14 cellular contexts compared by ENCODE assay signal in genomic region chr2:207161724-207162123, GRCh38. TPM values are rescaled to one million over a fixed set of nuclear protein-coding genes. Genes with fewer than 3 reads are reported as not detected.
DNase-seq lines count a peak whose midpoint lies in the region; ATAC-seq and TF ChIP-seq lines count a peak whose summit lies in the region.
"Had no signal": no experiment of that assay in that cellular context is flagged by ENCODE, and none has a peak within 500 bp of the region (broad histone marks: within the 10 kb centered on the region; RNA-seq: fewer than 3 reads in every experiment).

No MANE protein-coding gene starts in this region.

- H3K36me3 ChIP-seq in ACC112 (ENCODE audit: insufficient read depth, low read length), result peaks cover 15% of the 10 kb centered on the region
- H3K36me3 ChIP-seq in MG63, result peaks cover 11% of the 10 kb centered on the region

- H3K4me1 ChIP-seq in ACC112 (ENCODE audit: control insufficient read depth, insufficient read depth, low read length, unreplicated experiment), result peaks cover 61% of the 10 kb centered on the region

- peak overlapping the region; percentile 83 for H3K4me3 Mint-ChIP-seq in endothelial cell (ENCODE audit: unreplicated experiment)
- peak overlapping the region in 7 of 10 donors; percentile 56 to 96 (median 91) for H3K4me3 Mint-ChIP-seq in naive thymus-derived CD8-positive, alpha-beta T cell
- H3K4me3 Mint-ChIP-seq: activated T-cell treated with anti-CD3 and anti-CD28 coated beads, Interleukin-2, amount 50 U/mL, for 4 hours; CD14-positive monocyte had no signal

- no peaks in the 10 kb centered on the region for H3K9me3 Mint-ChIP-seq in endothelial cell (ENCODE audit: unreplicated experiment)
- H3K9me3 Mint-ChIP-seq in naive thymus-derived CD8-positive, alpha-beta T cell, result peaks cover 0 to 3% (median 0%) of the 10 kb centered on the region in 9 donors
- H3K9me3 Mint-ChIP-seq: activated T-cell treated with anti-CD3 and anti-CD28 coated beads, Interleukin-2, amount 50 U/mL, for 4 hours had no signal

- H3K4me3 ChIP-seq in ACC112 (ENCODE audit: low read depth, low read length) (peak overlapping the region; percentile 88), MG63 (no peak overlapping the region)

- H3K79me2 ChIP-seq in ACC112 (ENCODE audit: control insufficient read depth, insufficient read depth, low read length, unreplicated experiment), result peaks cover 90% of the 10 kb centered on the region

- H3K36me3 Mint-ChIP-seq in endothelial cell (ENCODE audit: low read depth, unreplicated experiment), result peaks cover 10% of the 10 kb centered on the region
- H3K36me3 Mint-ChIP-seq in naive thymus-derived CD8-positive, alpha-beta T cell, result no peaks in the 10 kb centered on the region

- peak overlapping the region; percentile 55 for H3K27ac Mint-ChIP-seq in endothelial cell (ENCODE audit: unreplicated experiment)
- peak overlapping the region in 7 of 10 donors; percentile 25 to 99 (median 61) for H3K27ac Mint-ChIP-seq in naive thymus-derived CD8-positive, alpha-beta T cell

- DNase-seq in MG63 (peak; percentile 63), endothelial cell (ENCODE audit: low spot score) (no peak), DMS153 treated with DMSO at 0.1 percent for 48 hours (lab: John Stamatoyannopoulos, UW; ENCODE audit: unreplicated experiment) (no peak), middle frontal gyrus (ENCODE audit: extremely low spot score, low spot score) (no peak), Kasumi-1 (lab: John Stamatoyannopoulos, UW) (no peak), A172 (ENCODE audit: low spot score) (no peak)
- DNase-seq in naive thymus-derived CD8-positive, alpha-beta T cell, result no peak
- DNase-seq: activated T-cell treated with anti-CD3 and anti-CD28 coated beads, Interleukin-2, amount 50 U/mL, for 4 hours; foreskin melanocyte; NCI-H524; stimulated activated CD8-positive, alpha-beta memory T cell treated with anti-CD3 and anti-CD28 coated beads, Interleukin-4, amount 100 ng/mL, for 48 hours; T-helper 9 cell had no signal

- H3K27me3 ChIP-seq in ACC112 (ENCODE audit: insufficient read depth, low read length) (no peaks in the 10 kb centered on the region), MG63 (no peaks in the 10 kb centered on the region)

- H3K27ac ChIP-seq in ACC112 (ENCODE audit: low read depth, low read length), result peak overlapping the region; percentile 97

- H3K27me3 Mint-ChIP-seq in endothelial cell (ENCODE audit: unreplicated experiment), result peaks cover 14% of the 10 kb centered on the region
- H3K27me3 Mint-ChIP-seq in naive thymus-derived CD8-positive, alpha-beta T cell, result no peaks in the 10 kb centered on the region

- H3K9me3 ChIP-seq in MG63, result no peaks in the 10 kb centered on the region

- no peak overlapping the region for H2AFZ ChIP-seq in ACC112 (ENCODE audit: low read length, unreplicated experiment)

- H3K4me1 Mint-ChIP-seq in endothelial cell (ENCODE audit: unreplicated experiment), result peaks cover 75% of the 10 kb centered on the region
- H3K4me1 Mint-ChIP-seq in naive thymus-derived CD8-positive, alpha-beta T cell, result peaks cover 35 to 91% (median 65%) of the 10 kb centered on the region in 4 donors

- no peak for ATAC-seq in naive thymus-derived CD8-positive, alpha-beta T cell
- ATAC-seq: activated T-cell treated with anti-CD3 and anti-CD28 coated beads, Interleukin-2, amount 50 U/mL, for 4 hours had no signal

- TF ChIP-seq CTCF in endothelial cell (IDR thresholded peaks at IDR 0.05; ENCODE audit: unreplicated experiment), result no peak

- POLR2A ChIA-PET in naive thymus-derived CD8-positive, alpha-beta T cell (lab: Charles Lee), result interaction anchor here (8.1 kb wide), 1 partner anchor 20 kb away, joined by 399 read pairs; no protein-coding TSS in a partner anchor

RNA-seq across cellular contexts. Expression of gene KLF7, which starts 4.0 kb away (rescaled TPM):
- 6.0 and 7.2 TPM in 2 replicates for total RNA-seq in MG63 (2014; rRNA removed; shearing (Covaris generic); ENCODE audit: low replicate concordance)
- total RNA-seq in endothelial cell (ENCODE audit: unreplicated experiment), result 120 TPM
- 10 to 100 TPM; 79.5 to 89.2 TPM for total RNA-seq in naive thymus-derived CD8-positive, alpha-beta T cell
- polyA plus RNA-seq in naive thymus-derived CD8-positive, alpha-beta T cell, result 10 to 100 TPM; 15.2 to 29.6 (median 16.3) TPM
- total RNA-seq in A172 (2014; rRNA removed; shearing (Covaris generic)), result 9.1 and 13.7 TPM in 2 replicates
